ENCODE assay signal across 24 cellular contexts in the genomic region with DNA sequence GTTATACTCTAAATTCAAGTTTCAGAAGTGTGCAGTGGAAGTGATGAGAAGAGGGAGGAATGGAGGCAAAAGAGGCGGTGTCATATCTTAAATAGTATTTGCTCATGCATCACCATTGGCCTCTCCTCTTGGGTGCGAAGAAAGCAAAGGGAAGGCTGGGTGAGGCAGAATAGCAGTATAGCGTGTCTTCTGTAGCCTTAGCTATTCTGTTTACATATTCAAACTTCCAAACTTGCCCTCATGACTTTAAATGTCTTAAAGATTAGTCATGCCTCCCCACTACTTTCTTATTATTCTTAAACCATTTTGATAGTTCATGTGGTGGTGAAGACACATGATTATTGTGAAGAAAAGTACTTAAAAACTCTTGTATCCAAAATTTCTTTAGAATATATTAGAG.
DNase-seq lines count a peak whose midpoint lies in the region; TF ChIP-seq lines count a peak whose summit lies in the region.
"Had no signal": no experiment of that assay in that cellular context is flagged by ENCODE, and none has a peak within 500 bp of the region (broad histone marks: within the 10 kb centered on the region; RNA-seq: fewer than 3 reads in every experiment).

No MANE protein-coding gene starts in this region.

- H3K4me3 ChIP-seq in MG63 (no peak overlapping the region), choroid plexus epithelial cell (ENCODE audit: low read depth, low read length) (no peak overlapping the region), SK-N-SH (ENCODE audit: low read depth in 2 of 2, low read length in 1 of 2) (no peak overlapping the region)
- H3K4me3 ChIP-seq: A549, body of pancreas, GM23338, thoracic aorta had no signal

- H3K4me1 ChIP-seq in SK-N-SH (ENCODE audit: control insufficient read depth in 1 of 2, insufficient read depth in 2 of 2, low read depth in 1 of 2, low read length in 1 of 2), result no peaks in the 10 kb centered on the region
- H3K4me1 ChIP-seq: A549 had no signal

- H3F3A ChIP-seq in SK-N-SH (replicated peaks; ENCODE audit: insufficient read depth), result no peaks in the 10 kb centered on the region

- in situ Hi-C loops in GM13977 (cut with MboI; ENCODE audit: low pct_unique_long_range_greater_than_20kb, low sequenced_read_pairs, unreplicated experiment), result loop anchor here (25.0 kb wide), 1 partner anchor 386 kb away; no protein-coding TSS in a partner anchor

- no peaks in the 10 kb centered on the region for H3K9me2 ChIP-seq in SK-N-SH

- H2AFZ ChIP-seq in SK-N-SH (ENCODE audit: low read depth), result no peak overlapping the region
- H2AFZ ChIP-seq: GM23338 had no signal

- peak; percentile 43 for DNase-seq in AG08396 (ENCODE audit: low spot score)
- DNase-seq in MG63, result peak; percentile 5
- DNase-seq in choroid plexus epithelial cell (ENCODE audit: low read depth), result peak; percentile 91
- DNase-seq in kidney tubule cell (ENCODE audit: low spot score), result peak; percentile 26
- no peak for DNase-seq in SK-N-SH
- DNase-seq in activated gamma-delta T cell (lab: John Stamatoyannopoulos, UW), result no peak
- no peak for DNase-seq in islet precursor cell
- DNase-seq in GM13977 (ENCODE audit: low spot score), result no peak
- DNase-seq: activated naive CD4-positive, alpha-beta T cell treated with anti-CD3 and anti-CD28 coated beads for 36 hours; activated T-cell treated with anti-CD3 and anti-CD28 coated beads for 4 hours; body of pancreas; CD4-positive, CD25-positive, alpha-beta regulatory T cell; dermis blood vessel endothelial cell; kidney; mammary epithelial cell; naive B cell; NCI-H2029 treated with DMSO at 0.1 percent for 48 hours; NCI-H510A treated with DMSO at 0.1 percent for 48 hours; T-cell had no signal

- H4K20me1 ChIP-seq in SK-N-SH (ENCODE audit: insufficient read depth), result no peaks in the 10 kb centered on the region

- CTCF ChIA-PET in SK-N-SH (lab: Yijun Ruan, JAX), result interaction anchor here (0.7 to 1.7 kb wide), 2 partner anchors 253 to 257 kb away, joined by 3 to 4 read pairs; no protein-coding TSS in a partner anchor

- no peak for TF ChIP-seq RAD21 in SK-N-SH (IDR thresholded peaks at IDR 0.05; ENCODE audit: low read length)

- H3K9me3 ChIP-seq in MG63 (no peaks in the 10 kb centered on the region), SK-N-SH (no peaks in the 10 kb centered on the region)
- H3K9me3 ChIP-seq: A549, body of pancreas, thoracic aorta had no signal

- no peaks in the 10 kb centered on the region for H3K27me3 ChIP-seq in MG63
- H3K27me3 ChIP-seq in SK-N-SH (ENCODE audit: insufficient read depth), result no peaks in the 10 kb centered on the region
- H3K27me3 ChIP-seq: body of pancreas had no signal

- H3K9ac ChIP-seq in SK-N-SH, result no peak overlapping the region

- POLR2A ChIA-PET in SK-N-SH (lab: Yijun Ruan, JAX), result no interaction called here

- H3K4me2 ChIP-seq in SK-N-SH, result no peak overlapping the region
- H3K4me2 ChIP-seq: A549, GM23338 had no signal

- H3K79me2 ChIP-seq in SK-N-SH (ENCODE audit: insufficient read depth), result no peaks in the 10 kb centered on the region

- H3K36me3 ChIP-seq in MG63 (no peaks in the 10 kb centered on the region; the same call in 1 of the 2 replicates), SK-N-SH (replicated peaks in 1 of 2; ENCODE audit: control insufficient read depth in 1 of 2, insufficient read depth in 2 of 2, low read length in 1 of 2) (peaks cover 51% of the 10 kb centered on the region in 2 experiments)
- H3K36me3 ChIP-seq: thoracic aorta had no signal

- 100% methylated on average over 3 of the region's 3 CpGs for WGBS in SK-N-SH (ENCODE audit: low lambda C conversion rate)

- TF ChIP-seq EP300 in SK-N-SH (IDR thresholded peaks at IDR 0.05; ENCODE audit: borderline replicate concordance in 1 of 2, low read depth in 1 of 2, low read length in 1 of 2), result no peak

- no peak overlapping the region for H3K27ac ChIP-seq in SK-N-SH (ENCODE audit: low read depth in 2 of 2, low read length in 1 of 2)
- H3K27ac ChIP-seq: A549, body of pancreas, epithelial cell of prostate, HL-60, thoracic aorta had no signal

- TF ChIP-seq CTCF in choroid plexus epithelial cell (conservative IDR thresholded peaks at IDR 0.05; ENCODE audit: low read depth, low read length), result no peak
- TF ChIP-seq CTCF in SK-N-SH (IDR thresholded peaks at IDR 0.05), result no peak
- TF ChIP-seq CTCF in GM13977 (IDR thresholded peaks at IDR 0.05; ENCODE audit: extremely low read depth, insufficient read depth, missing control alignments), result no peak

TF ChIP-seq in SK-N-SH, 30 proteins besides CTCF, POLR2A, EP300 and RAD21:
- TF ChIP-seq FOSL2 (IDR thresholded peaks at IDR 0.05; ENCODE audit: borderline replicate concordance, low read depth) (no peak), NRF1 (IDR thresholded peaks at IDR 0.05; ENCODE audit: low read depth, low read length) (no peak), TAF1 (IDR thresholded peaks at IDR 0.05; ENCODE audit: borderline replicate concordance, low read depth, low read length) (no peak), RFX5 (IDR thresholded peaks at IDR 0.05; ENCODE audit: low read length) (no peak), TEAD4 (IDR thresholded peaks at IDR 0.05; ENCODE audit: borderline replicate concordance, insufficient read depth) (no peak), NFIC (IDR thresholded peaks at IDR 0.05; ENCODE audit: borderline replicate concordance) (no peak), EZH2phosphoT487 (IDR thresholded peaks at IDR 0.05; ENCODE audit: borderline replicate concordance, low read depth) (no peak), YY1 (IDR thresholded peaks at IDR 0.05; ENCODE audit: low read depth) (no peak), GATA2 (CRISPR knock-in tag; IDR thresholded peaks at IDR 0.05) (no peak), FOXJ3 (CRISPR knock-in tag; IDR thresholded peaks at IDR 0.05) (no peak), ELF1 (IDR thresholded peaks at IDR 0.05) (no peak), TCF12 (IDR thresholded peaks at IDR 0.05) (no peak)
- TF ChIP-seq, protein P1, sequence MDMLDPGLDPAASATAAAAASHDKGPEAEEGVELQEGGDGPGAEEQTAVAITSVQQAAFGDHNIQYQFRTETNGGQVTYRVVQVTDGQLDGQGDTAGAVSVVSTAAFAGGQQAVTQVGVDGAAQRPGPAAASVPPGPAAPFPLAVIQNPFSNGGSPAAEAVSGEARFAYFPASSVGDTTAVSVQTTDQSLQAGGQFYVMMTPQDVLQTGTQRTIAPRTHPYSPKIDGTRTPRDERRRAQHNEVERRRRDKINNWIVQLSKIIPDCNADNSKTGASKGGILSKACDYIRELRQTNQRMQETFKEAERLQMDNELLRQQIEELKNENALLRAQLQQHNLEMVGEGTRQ (IDR thresholded peaks at IDR 0.05; ENCODE audit: borderline replicate concordance, low read depth, low read length), result no peak
- TF ChIP-seq, protein P2, sequence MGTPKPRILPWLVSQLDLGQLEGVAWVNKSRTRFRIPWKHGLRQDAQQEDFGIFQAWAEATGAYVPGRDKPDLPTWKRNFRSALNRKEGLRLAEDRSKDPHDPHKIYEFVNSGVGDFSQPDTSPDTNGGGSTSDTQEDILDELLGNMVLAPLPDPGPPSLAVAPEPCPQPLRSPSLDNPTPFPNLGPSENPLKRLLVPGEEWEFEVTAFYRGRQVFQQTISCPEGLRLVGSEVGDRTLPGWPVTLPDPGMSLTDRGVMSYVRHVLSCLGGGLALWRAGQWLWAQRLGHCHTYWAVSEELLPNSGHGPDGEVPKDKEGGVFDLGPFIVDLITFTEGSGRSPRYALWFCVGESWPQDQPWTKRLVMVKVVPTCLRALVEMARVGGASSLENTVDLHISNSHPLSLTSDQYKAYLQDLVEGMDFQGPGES (IDR thresholded peaks at IDR 0.05; ENCODE audit: low read depth, low read length), result no peak

Comparison
In these comparisons a context has a peak if more than half of its experiments do, and no peak if none do; other contexts are left out.
1. DNase-seq: peak in AG08396 (single experiment), MG63 (single experiment), choroid plexus epithelial cell (single experiment) and kidney tubule cell (single experiment); none in SK-N-SH (single experiment), activated gamma-delta T cell (single experiment), islet precursor cell (single experiment) and GM13977 (single experiment).